Comparison of ENCODE assay signal across 15 cellular contexts in genomic region chr4:184806711-184807110, GRCh38. TPM values are rescaled to one million over a fixed set of nuclear protein-coding genes. Genes with fewer than 3 reads are reported as not detected.
DNase-seq lines count a peak whose midpoint lies in the region; ATAC-seq and TF ChIP-seq lines count a peak whose summit lies in the region.
"Had no signal": no experiment of that assay in that cellular context is flagged by ENCODE, and none has a peak within 500 bp of the region (broad histone marks: within the 10 kb centered on the region; RNA-seq: fewer than 3 reads in every experiment).

No MANE protein-coding gene starts in this region.

- ATAC-seq in GM21367 (IDR thresholded peaks at IDR 0.05; ENCODE audit: unreplicated experiment) (no peak), HG03039 (IDR thresholded peaks at IDR 0.05; ENCODE audit: unreplicated experiment) (no peak), HG03571 (IDR thresholded peaks at IDR 0.05; ENCODE audit: unreplicated experiment) (no peak)

- peaks cover 67% of the 10 kb centered on the region for H3K36me3 ChIP-seq in neutrophil
- H3K36me3 ChIP-seq: SJSA1 had no signal

- H3K27me3 ChIP-seq in neutrophil: no peaks in the 10 kb centered on the region
- H3K27me3 ChIP-seq: SJSA1 had no signal

- peak overlapping the region; percentile 28 to 97 for H3K4me3 ChIP-seq in neutrophil (ENCODE audit: low read depth in 1 of 2, low read length in 1 of 2)
- H3K4me3 ChIP-seq: SJSA1 had no signal

- H3K9me3 ChIP-seq in neutrophil: no peaks in the 10 kb centered on the region
- H3K9me3 ChIP-seq: SJSA1 had no signal

- peaks cover 99 to 100% of the 10 kb centered on the region in 2 experiments for H3K4me1 ChIP-seq in neutrophil (ENCODE audit: control insufficient read depth in 1 of 2, insufficient read depth in 1 of 2, low read depth in 1 of 2, low read length in 1 of 2)

- H3K27ac ChIP-seq in VCaP (peak overlapping the region; percentile 72), angular gyrus (ENCODE audit: low read depth, low read length) (peak overlapping the region; percentile 10), neutrophil (peak overlapping the region; percentile 96), substantia nigra (ENCODE audit: low read depth, low read length, poor library complexity, severe bottlenecking) (peak overlapping the region; percentile 79)
- H3K27ac ChIP-seq: SJSA1 had no signal

- DNase-seq in substantia nigra (lab: John Stamatoyannopoulos, UW): no peak
- DNase-seq in SK-N-DZ (ENCODE audit: low spot score): no peak
- DNase-seq: ACHN, AML-193, GOT3, NCI-H187 treated with DMSO at 0.1 percent for 48 hours, NCI-H226, NCI-H524 treated with DMSO at 0.1 percent for 48 hours had no signal

- TF ChIP-seq CTCF in VCaP (conservative IDR thresholded peaks at IDR 0.05) (no peak), neutrophil (IDR thresholded peaks at IDR 0.05) (no peak)

RNA-seq across cellular contexts. Expression of gene ACSL1, which starts 19.1 kb away (rescaled TPM):
- polyA plus RNA-seq in SK-N-DZ (2014; cell fraction: cytosol; rRNA removed): 20.3 and 47.6 TPM in 2 replicates
- polyA plus RNA-seq in SK-N-DZ (2014; cell fraction: nucleus; rRNA removed): 14.4 and 17.7 TPM in 2 replicates

Comparison
In these comparisons a context has a peak if more than half of its experiments do, and no peak if none do; other contexts are left out.
1. H3K27ac ChIP-seq: peak in every context shown above with its lines; median percentile 96 in neutrophil; 79 in substantia nigra; 72 in VCaP; 10 in angular gyrus.